10 cellular contexts compared by ENCODE assay signal in genomic region chr6:64310214-64310613, GRCh38.
"Had no signal": no experiment of that assay in that cellular context is flagged by ENCODE, and none has a peak within 500 bp of the region (broad histone marks: within the 10 kb centered on the region; RNA-seq: fewer than 3 reads in every experiment).

No MANE protein-coding gene starts in this region.

- H3K4me1 ChIP-seq: HAP-1 had no signal

- DNase-seq: GM23248, GOT3, H7, H9, HCEC 1CT, HFFc6 had no signal

- H3K27ac Mint-ChIP-seq: GM23338, H9, HFFc6 had no signal

- H3K9me3 ChIP-seq: HAP-1 had no signal

- H3K4me1 Mint-ChIP-seq: GM23338, H9 had no signal

- H3K27ac ChIP-seq: GM23248 had no signal

- H3K4me3 ChIP-seq: GM23248, GM23338, HAP-1 had no signal

- H3K4me3 Mint-ChIP-seq: GM23338, H9, HFFc6 had no signal

- H3K9ac ChIP-seq: GM23248 had no signal

- ATAC-seq: GM23338, HCT116 had no signal

- H3K4me2 ChIP-seq: GM23338 had no signal

- H3K36me3 ChIP-seq: HAP-1 had no signal

- FAIRE-seq: H54 had no signal

- H2AFZ ChIP-seq: GM23248, GM23338 had no signal
